ENCODE assay signal across 9 cellular contexts in genomic region chr3:23611737-23612295, GRCh38.
DNase-seq lines count a peak whose midpoint lies in the region; ATAC-seq and TF ChIP-seq lines count a peak whose summit lies in the region.
"Had no signal": no experiment of that assay in that cellular context is flagged by ENCODE, and none has a peak within 500 bp of the region (broad histone marks: within the 10 kb centered on the region; RNA-seq: fewer than 3 reads in every experiment).

No MANE protein-coding gene starts in this region.

- TF ChIP-seq POLR2A in tibial nerve (IDR thresholded peaks at IDR 0.05): no peak

- H3K36me3 ChIP-seq in ascending aorta (no peaks in the 10 kb centered on the region), left lung (no peaks in the 10 kb centered on the region), tibial nerve (no peaks in the 10 kb centered on the region)

- H3K27ac ChIP-seq in ascending aorta: peak overlapping the region; percentile 81 to 83
- no peak overlapping the region for H3K27ac ChIP-seq in left lung
- H3K27ac ChIP-seq in tibial nerve: peak overlapping the region; percentile 22 to 77 (median 58)

- peak; percentile 83 for ATAC-seq in left lung

- H3K9me3 ChIP-seq in ascending aorta: no peaks in the 10 kb centered on the region
- H3K9me3 ChIP-seq in left lung: no peaks in the 10 kb centered on the region
- H3K9me3 ChIP-seq in tibial nerve: no peaks in the 10 kb centered on the region

- peak; percentile 36 for DNase-seq in NCI-H2029 treated with DMSO at 0.1 percent for 48 hours (lab: John Stamatoyannopoulos, UW)
- DNase-seq in NCI-H2029 (lab: John Stamatoyannopoulos, UW): no peak
- peak in 1 of 2 donors; percentile 78 for DNase-seq in ascending aorta (ENCODE audit: low spot score in 2 of 2)
- peak; percentile 58 to 83 for DNase-seq in left lung
- DNase-seq in tibial nerve (ENCODE audit: low spot score in 2 of 2): peak; percentile 58 to 64
- DNase-seq in DMS53 treated with DMSO at 0.1 percent for 48 hours (lab: John Stamatoyannopoulos, UW; ENCODE audit: unreplicated experiment): no peak
- DNase-seq in NCI-H2107 (lab: John Stamatoyannopoulos, UW): no peak
- no peak for DNase-seq in activated effector memory CD4-positive, alpha-beta T cell treated with Interleukin-2 at 50 U/mL for 16 hours
- DNase-seq: NCI-H1417 treated with DMSO at 0.1 percent for 48 hours had no signal

- TF ChIP-seq EP300 in tibial nerve (IDR thresholded peaks at IDR 0.05): no peak

- intact Hi-C loops in ascending aorta (cut with DNase I): loop anchor here (5.0 kb wide), 2 partner anchors 75 to 410 kb away; partner anchors contain the start of gene UBE2E2
- intact Hi-C loops in left lung (cut with DNase I): no loop called here

- H3K4me1 ChIP-seq in ascending aorta (peaks cover 0 to 5% of the 10 kb centered on the region in 2 donors), left lung (peaks cover 6 to 11% of the 10 kb centered on the region in 2 donors), tibial nerve (peaks cover 0 to 14% (median 12%) of the 10 kb centered on the region in 4 donors)

- no peaks in the 10 kb centered on the region for H3K27me3 ChIP-seq in ascending aorta
- H3K27me3 ChIP-seq in left lung: no peaks in the 10 kb centered on the region
- H3K27me3 ChIP-seq in tibial nerve: no peaks in the 10 kb centered on the region

- 9 to 10% methylated on average over 13 of the region's 13 CpGs for whole genome bisulfite sequencing in tibial nerve, 2 donors

- peak overlapping the region; percentile 28 to 61 for H3K4me3 ChIP-seq in ascending aorta
- no peak overlapping the region for H3K4me3 ChIP-seq in left lung
- peak overlapping the region in 2 of 4 donors; percentile 20 to 31 for H3K4me3 ChIP-seq in tibial nerve

- no peak for TF ChIP-seq CTCF in ascending aorta (IDR thresholded peaks at IDR 0.05)
- TF ChIP-seq CTCF in left lung (IDR thresholded peaks at IDR 0.05): no peak
- no peak for TF ChIP-seq CTCF in tibial nerve (IDR thresholded peaks at IDR 0.05)

Comparison
In these comparisons a context has a peak if more than half of its experiments do, and no peak if none do; other contexts are left out.
1. DNase-seq: peak in NCI-H2029 treated with DMSO at 0.1 percent for 48 hours (single experiment), left lung (2 of 2) and tibial nerve (2 of 2); none in NCI-H2029 (single experiment), DMS53 treated with DMSO at 0.1 percent for 48 hours (single experiment), NCI-H2107 (single experiment) and activated effector memory CD4-positive, alpha-beta T cell treated with Interleukin-2 at 50 U/mL for 16 hours (single experiment).
2. H3K27ac ChIP-seq: peak in ascending aorta (2 of 2) and tibial nerve (4 of 4); none in left lung (0 of 2).
3. H3K4me3 ChIP-seq: peak in ascending aorta (2 of 2); none in left lung (0 of 2).